In genomic region chr14:35292051-35292769, GRCh38 we compare ENCODE assay signal across 1 cellular context.
TF ChIP-seq lines count a peak whose summit lies in the region.

Gene PSMA6 (plus strand): TSS chr14:35292382. CDS start chr14:35292477, 95 bp downstream.

TF ChIP-seq in K562, 482 proteins besides CTCF, POLR2A, EP300 and RAD21 (continued from another document):
- TF ChIP-seq ZFP91 (CRISPR knock-in tag; IDR thresholded peaks at IDR 0.05) (no peak), STAG1 (CRISPR knock-in tag; IDR thresholded peaks at IDR 0.05; ENCODE audit: borderline replicate concordance) (no peak), ELF2 (CRISPR knock-in tag; IDR thresholded peaks at IDR 0.05) (peak; percentile 86), ARID3B (CRISPR knock-in tag; IDR thresholded peaks at IDR 0.05; ENCODE audit: borderline replicate concordance) (no peak), RNF2 (IDR thresholded peaks at IDR 0.05) (no peak), ATF1 (CRISPR knock-in tag; IDR thresholded peaks at IDR 0.05) (no peak), ATF1 (tag; IDR thresholded peaks at IDR 0.05) (peak; percentile 77), FOXO4 (CRISPR knock-in tag; IDR thresholded peaks at IDR 0.05) (no peak), ETV6 (IDR thresholded peaks at IDR 0.05; ENCODE audit: borderline replicate concordance in 1 of 2, low read depth in 2 of 2, low read length in 1 of 2) (no peak; a peak in 1 of 4 replicates), ETV6 (CRISPR knock-in tag; IDR thresholded peaks at IDR 0.05; ENCODE audit: borderline replicate concordance) (no peak), MEIS2 (IDR thresholded peaks at IDR 0.05; ENCODE audit: partially characterized antibody) (no peak), E2F6 (IDR thresholded peaks at IDR 0.05; ENCODE audit: borderline replicate concordance in 1 of 2, extremely low read depth in 1 of 2, insufficient read depth in 1 of 2, insufficient read length in 1 of 2, low read depth in 1 of 2, low read length in 1 of 2, poor library complexity in 1 of 2, severe bottlenecking in 1 of 2) (peak in 1 of 2 experiments; percentile 16), GTF2A2 (tag; IDR thresholded peaks at IDR 0.05) (no peak), SAFB (IDR thresholded peaks at IDR 0.05; ENCODE audit: borderline replicate concordance, low read depth, low read length) (no peak), ZSCAN32 (CRISPR knock-in tag; IDR thresholded peaks at IDR 0.05) (no peak), FOS (IDR thresholded peaks at IDR 0.05; ENCODE audit: extremely low read depth, insufficient read length) (no peak), IRF2 (CRISPR knock-in tag; IDR thresholded peaks at IDR 0.05) (no peak), ID3 (CRISPR knock-in tag; IDR thresholded peaks at IDR 0.05) (no peak), ID3 (tag; IDR thresholded peaks at IDR 0.05) (0 out of 2 replicates have a peak, but pooled peaks have one; percentile 45), HEY1 (CRISPR knock-in tag; IDR thresholded peaks at IDR 0.05; ENCODE audit: borderline replicate concordance) (no peak), PHF8 (IDR thresholded peaks at IDR 0.05; ENCODE audit: borderline replicate concordance, low read length) (peak; percentile 81), NCOA1 (IDR thresholded peaks at IDR 0.05; ENCODE audit: low read depth) (peak; percentile 33; the same call in 1 of the 2 replicates), ZNF583 (CRISPR knock-in tag; IDR thresholded peaks at IDR 0.05) (no peak), NFE2 (IDR thresholded peaks at IDR 0.05; ENCODE audit: low read depth) (peak; percentile 71)
